9 cellular contexts compared by ENCODE assay signal in the genomic region with DNA sequence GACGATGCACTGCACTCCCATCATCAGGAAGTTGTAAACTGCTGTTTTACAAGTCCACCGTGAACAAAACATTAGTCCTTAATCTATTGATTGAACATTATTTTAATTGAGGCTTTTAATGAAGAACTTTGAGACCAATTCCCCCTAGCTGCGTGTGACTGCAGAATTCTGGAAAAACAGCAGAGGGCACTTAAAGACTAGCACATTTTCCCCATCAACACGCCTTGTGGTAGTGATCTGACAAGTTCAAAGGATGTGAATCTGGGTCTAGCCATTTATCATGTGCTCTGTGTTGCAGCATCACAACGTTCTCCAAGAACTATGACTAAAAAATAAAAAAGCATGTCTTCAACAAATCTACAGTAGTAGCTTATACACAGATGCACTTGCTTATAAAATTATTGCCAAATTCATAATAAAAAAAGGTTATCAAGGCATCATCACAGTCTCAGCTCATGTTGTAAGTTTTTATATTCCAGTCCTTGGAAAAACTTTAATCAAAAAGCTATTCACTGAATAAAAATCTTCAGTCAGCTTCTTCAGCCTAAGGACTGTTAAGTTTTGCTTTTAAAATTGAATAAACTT. TPM values are rescaled to one million over a fixed set of nuclear protein-coding genes. Genes with fewer than 3 reads are reported as not detected.
A peak's percentile ranks its signal among the peaks of the same experiment; 100 is the strongest.
DNase-seq lines count a peak whose midpoint lies in the region; ATAC-seq and TF ChIP-seq lines count a peak whose summit lies in the region.
"Had no signal": no experiment of that assay in that cellular context is flagged by ENCODE, and none has a peak within 500 bp of the region (broad histone marks: within the 10 kb centered on the region; RNA-seq: fewer than 3 reads in every experiment).

No MANE protein-coding gene starts in this region.

- peaks cover 51% of the 10 kb centered on the region for H3K27me3 Mint-ChIP-seq in T-helper 2 cell treated with Interferon-gamma antibody and Interleukin-4, amounts not matched to agents 5 μg/mL and 100 μg/mL, for 36 hours (ENCODE audit: low read depth)

- TF ChIP-seq POLR2A in body of pancreas (IDR thresholded peaks at IDR 0.05): no peak
- no peak for TF ChIP-seq POLR2A in vagina (IDR thresholded peaks at IDR 0.05)

- H3K4me1 ChIP-seq in body of pancreas: no peaks in the 10 kb centered on the region
- H3K4me1 ChIP-seq in vagina: no peaks in the 10 kb centered on the region
- H3K4me1 ChIP-seq: SJSA1 had no signal

- no peaks in the 10 kb centered on the region for H3K9me3 Mint-ChIP-seq in T-helper 2 cell treated with Interferon-gamma antibody and Interleukin-4, amounts not matched to agents 5 μg/mL and 100 μg/mL, for 36 hours

- H3K4me3 Mint-ChIP-seq in T-helper 2 cell treated with Interferon-gamma antibody and Interleukin-4, amounts not matched to agents 5 μg/mL and 100 μg/mL, for 36 hours: no peak overlapping the region

- H3K4me1 Mint-ChIP-seq in T-helper 2 cell treated with Interferon-gamma antibody and Interleukin-4, amounts not matched to agents 5 μg/mL and 100 μg/mL, for 36 hours (ENCODE audit: low read depth): no peaks in the 10 kb centered on the region

- no peak overlapping the region for H3K27ac Mint-ChIP-seq in T-helper 2 cell treated with Interferon-gamma antibody and Interleukin-4, amounts not matched to agents 5 μg/mL and 100 μg/mL, for 36 hours

- no peaks in the 10 kb centered on the region for H3K36me3 ChIP-seq in body of pancreas (replicated peaks in 1 of 2; ENCODE audit: insufficient read depth in 1 of 2, low read depth in 2 of 2)
- no peaks in the 10 kb centered on the region for H3K36me3 ChIP-seq in vagina
- H3K36me3 ChIP-seq: SJSA1 had no signal

- intact Hi-C loops in body of pancreas (cut with DNase I): loop anchor here (5.0 kb wide), 1 partner anchor 532 kb away; no protein-coding TSS in a partner anchor
- intact Hi-C loops in vagina (cut with DNase I): no loop called here

- H3K9me3 ChIP-seq in body of pancreas (no peaks in the 10 kb centered on the region), vagina (no peaks in the 10 kb centered on the region)
- H3K9me3 ChIP-seq: SJSA1 had no signal

- 0 to 1% methylated on average over 5 of the region's 5 CpGs for WGBS in body of pancreas, 2 donors

- H3K27ac ChIP-seq in body of pancreas (no peak overlapping the region), vagina (no peak overlapping the region)
- H3K27ac ChIP-seq: SJSA1 had no signal

- no peaks in the 10 kb centered on the region for H3K36me3 Mint-ChIP-seq in T-helper 2 cell treated with Interferon-gamma antibody and Interleukin-4, amounts not matched to agents 5 μg/mL and 100 μg/mL, for 36 hours (ENCODE audit: low read depth)

- DNase-seq in COLO668 (lab: John Stamatoyannopoulos, UW; ENCODE audit: unreplicated experiment): peak; percentile 17
- DNase-seq in H4 (ENCODE audit: low spot score): peak; percentile 63
- DNase-seq in NCI-H524 treated with DMSO at 0.1 percent for 48 hours (lab: John Stamatoyannopoulos, UW): peak; percentile 22
- peak in 3 of 4 donors; percentile 12 to 23 (median 17) for DNase-seq in body of pancreas
- DNase-seq in kidney tubule cell (ENCODE audit: low spot score): peak; percentile 57
- DNase-seq in vagina (ENCODE audit: extremely low spot score in 2 of 2): no peak
- DNase-seq in T-helper 2 cell treated with Interferon-gamma antibody and Interleukin-4, amounts not matched to agents 5 μg/mL and 100 μg/mL, for 36 hours (ENCODE audit: low spot score): no peak

- H3K27me3 ChIP-seq in body of pancreas (no peaks in the 10 kb centered on the region), vagina (no peaks in the 10 kb centered on the region)

- ATAC-seq in body of pancreas: no peak
- ATAC-seq in GM18858 (IDR thresholded peaks at IDR 0.05; ENCODE audit: unreplicated experiment): no peak

- H3K4me3 ChIP-seq in body of pancreas (no peak overlapping the region), vagina (no peak overlapping the region)
- H3K4me3 ChIP-seq: SJSA1 had no signal

- TF ChIP-seq CTCF in body of pancreas (IDR thresholded peaks at IDR 0.05): peak in 6 of 7 experiments; percentile 41 to 77 (median 64)
- TF ChIP-seq CTCF in vagina (IDR thresholded peaks at IDR 0.05): peak; percentile 13 to 37 (median 18)

RNA-seq across cellular contexts. Expression of a gene that starts 35.8 kb away (rescaled TPM):
- not detected in 2 replicates for total RNA-seq in H4 (2014; rRNA removed; shearing (Covaris generic))
- not detected for total RNA-seq in body of pancreas
- total RNA-seq in vagina: not detected
- total RNA-seq: SJSA1 had no signal

RNA-seq across cellular contexts. Expression of a gene that starts 39.5 kb away (rescaled TPM):
- total RNA-seq in H4 (2014; rRNA removed; shearing (Covaris generic)): 51.6 and 51.9 TPM in 2 replicates
- total RNA-seq in body of pancreas: 1 to 10 TPM; 5.6 to 8.0 TPM
- 6.4 TPM for total RNA-seq in vagina

Comparison
In these comparisons a context has a peak if more than half of its experiments do, and no peak if none do; other contexts are left out.
1. DNase-seq: peak in COLO668 (single experiment), H4 (single experiment), NCI-H524 treated with DMSO at 0.1 percent for 48 hours (single experiment), body of pancreas (3 of 4) and kidney tubule cell (single experiment); none in vagina (0 of 2) and T-helper 2 cell treated with Interferon-gamma antibody and Interleukin-4, amounts not matched to agents 5 μg/mL and 100 μg/mL, for 36 hours (single experiment).